ENCODE assay signal across 1 cellular context in the genomic region with DNA sequence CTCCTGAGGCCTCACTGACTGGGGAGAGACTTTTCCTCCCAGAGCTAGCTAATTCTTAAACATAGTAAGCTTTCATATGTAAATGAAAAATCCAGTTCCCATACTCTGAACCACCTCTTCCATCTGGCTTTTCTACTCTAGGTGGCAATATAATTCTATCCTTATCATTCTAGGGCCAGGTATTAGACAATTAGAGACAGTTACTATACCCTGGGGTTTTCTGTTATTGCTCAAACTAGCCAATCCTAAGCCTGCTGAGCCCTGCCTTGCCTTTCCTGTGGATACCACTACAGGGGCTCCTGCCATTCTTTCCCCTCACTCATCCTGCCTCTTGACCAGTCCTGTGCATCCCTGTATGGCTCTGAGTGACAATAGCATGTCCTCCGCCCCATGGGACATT.
TF ChIP-seq lines count a peak whose summit lies in the region.

No MANE protein-coding gene starts in this region.

TF ChIP-seq in GM23338, 12 proteins besides CTCF, POLR2A, EP300 and RAD21 (continued from another document):
- TF ChIP-seq, protein P1, sequence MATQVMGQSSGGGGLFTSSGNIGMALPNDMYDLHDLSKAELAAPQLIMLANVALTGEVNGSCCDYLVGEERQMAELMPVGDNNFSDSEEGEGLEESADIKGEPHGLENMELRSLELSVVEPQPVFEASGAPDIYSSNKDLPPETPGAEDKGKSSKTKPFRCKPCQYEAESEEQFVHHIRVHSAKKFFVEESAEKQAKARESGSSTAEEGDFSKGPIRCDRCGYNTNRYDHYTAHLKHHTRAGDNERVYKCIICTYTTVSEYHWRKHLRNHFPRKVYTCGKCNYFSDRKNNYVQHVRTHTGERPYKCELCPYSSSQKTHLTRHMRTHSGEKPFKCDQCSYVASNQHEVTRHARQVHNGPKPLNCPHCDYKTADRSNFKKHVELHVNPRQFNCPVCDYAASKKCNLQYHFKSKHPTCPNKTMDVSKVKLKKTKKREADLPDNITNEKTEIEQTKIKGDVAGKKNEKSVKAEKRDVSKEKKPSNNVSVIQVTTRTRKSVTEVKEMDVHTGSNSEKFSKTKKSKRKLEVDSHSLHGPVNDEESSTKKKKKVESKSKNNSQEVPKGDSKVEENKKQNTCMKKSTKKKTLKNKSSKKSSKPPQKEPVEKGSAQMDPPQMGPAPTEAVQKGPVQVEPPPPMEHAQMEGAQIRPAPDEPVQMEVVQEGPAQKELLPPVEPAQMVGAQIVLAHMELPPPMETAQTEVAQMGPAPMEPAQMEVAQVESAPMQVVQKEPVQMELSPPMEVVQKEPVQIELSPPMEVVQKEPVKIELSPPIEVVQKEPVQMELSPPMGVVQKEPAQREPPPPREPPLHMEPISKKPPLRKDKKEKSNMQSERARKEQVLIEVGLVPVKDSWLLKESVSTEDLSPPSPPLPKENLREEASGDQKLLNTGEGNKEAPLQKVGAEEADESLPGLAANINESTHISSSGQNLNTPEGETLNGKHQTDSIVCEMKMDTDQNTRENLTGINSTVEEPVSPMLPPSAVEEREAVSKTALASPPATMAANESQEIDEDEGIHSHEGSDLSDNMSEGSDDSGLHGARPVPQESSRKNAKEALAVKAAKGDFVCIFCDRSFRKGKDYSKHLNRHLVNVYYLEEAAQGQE (IDR thresholded peaks at IDR 0.05; ENCODE audit: unreplicated experiment), result no peak
- TF ChIP-seq ZNF331 (CRISPR knock-in tag; IDR thresholded peaks at IDR 0.05; ENCODE audit: low read depth), result no peak
- no peak for TF ChIP-seq JUNB (IDR thresholded peaks at IDR 0.05; ENCODE audit: unreplicated experiment)
- TF ChIP-seq ZNF114 (CRISPR knock-in tag; IDR thresholded peaks at IDR 0.05), result no peak
